ENCODE assay signal across 25 cellular contexts in the genomic region with DNA sequence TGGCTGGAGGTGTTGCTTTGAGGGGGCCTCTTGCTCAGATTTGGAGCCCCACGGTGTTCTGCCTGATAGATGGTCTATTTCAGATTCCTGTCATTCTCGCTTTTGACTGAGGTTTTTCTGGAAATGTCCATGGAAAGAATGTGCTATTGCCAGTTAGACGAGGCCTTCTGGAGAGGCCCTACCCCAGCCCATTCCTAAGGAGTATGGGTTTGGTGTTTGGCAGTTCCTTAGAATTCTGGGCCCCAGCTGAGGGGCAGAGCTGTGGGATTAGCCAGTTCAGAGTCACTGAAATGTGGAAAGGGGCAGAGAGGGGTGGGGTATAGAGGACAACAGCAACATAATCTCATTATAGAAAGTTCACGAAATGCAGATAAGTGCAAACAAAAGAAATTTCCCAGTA.
"Had no signal": no experiment of that assay in that cellular context is flagged by ENCODE, and none has a peak within 500 bp of the region (broad histone marks: within the 10 kb centered on the region; RNA-seq: fewer than 3 reads in every experiment).

No MANE protein-coding gene starts in this region.

- H3K27ac ChIP-seq: breast epithelium, colonic mucosa, dorsolateral prefrontal cortex, esophagus squamous epithelium, gastrocnemius medialis, prostate gland, tibial nerve, WERI-Rb-1 had no signal

- H3K27ac Mint-ChIP-seq: activated naive CD4-positive, alpha-beta T cell treated with anti-CD3 and anti-CD28 coated beads, Interleukin-2, amount 50 U/mL, for 24 hours; nephron progenitor cell; stimulated activated naive CD8-positive, alpha-beta T cell treated with anti-CD3 and anti-CD28 coated beads, Interleukin-15, Interleukin-2, amounts not matched to agents 100 ng/mL and 50 ng/mL, for 24 hours; T-cell had no signal

- H3K4me3 Mint-ChIP-seq: activated naive CD4-positive, alpha-beta T cell treated with anti-CD3 and anti-CD28 coated beads, Interleukin-2, amount 50 U/mL, for 24 hours; central memory CD8-positive, alpha-beta T cell; effector memory CD8-positive, alpha-beta T cell; nephron progenitor cell; stimulated activated naive CD8-positive, alpha-beta T cell treated with anti-CD3 and anti-CD28 coated beads, Interleukin-15, Interleukin-2, amounts not matched to agents 100 ng/mL and 50 ng/mL, for 24 hours; T-cell had no signal

- H3K27me3 Mint-ChIP-seq: activated naive CD4-positive, alpha-beta T cell treated with anti-CD3 and anti-CD28 coated beads, Interleukin-2, amount 50 U/mL, for 24 hours; central memory CD8-positive, alpha-beta T cell; effector memory CD8-positive, alpha-beta T cell; stimulated activated naive CD8-positive, alpha-beta T cell treated with anti-CD3 and anti-CD28 coated beads, Interleukin-15, Interleukin-2, amounts not matched to agents 100 ng/mL and 50 ng/mL, for 24 hours; T-cell had no signal

- H3K27me3 ChIP-seq: breast epithelium, colonic mucosa, dorsolateral prefrontal cortex, esophagus squamous epithelium, gastrocnemius medialis, tibial nerve had no signal

- H3K9me3 Mint-ChIP-seq: activated naive CD4-positive, alpha-beta T cell treated with anti-CD3 and anti-CD28 coated beads, Interleukin-2, amount 50 U/mL, for 24 hours; central memory CD8-positive, alpha-beta T cell; effector memory CD8-positive, alpha-beta T cell; nephron progenitor cell had no signal

- DNase-seq: activated CD4-positive, alpha-beta T cell treated with anti-CD3 and anti-CD28 coated beads, Interleukin-2, amount 50 U/mL, for 1 hour; activated CD4-positive, CD25-positive, alpha-beta regulatory T cell treated with anti-CD3 and anti-CD28 coated beads, Interleukin-2, amount 50 U/mL, for 72 hours; activated gamma-delta T cell treated with Interleukin-2 at 50 U/mL for 16 hours; activated T-cell treated with anti-CD3 and anti-CD28 coated beads, Interleukin-2, amount 50 U/mL, for 1 hour; aorta; colonic mucosa; dorsolateral prefrontal cortex; effector memory CD8-positive, alpha-beta T cell; esophagus squamous epithelium; gastrocnemius medialis; hypothalamus; left ventricle myocardium superior; mammary epithelial cell; nephron progenitor cell; occipital lobe; stimulated activated CD4-positive, alpha-beta T cell treated with anti-CD3 and anti-CD28 coated beads, Interleukin-4, amount 100 ng/mL, for 4 hours; substantia nigra; T-cell; WERI-Rb-1 had no signal

- H3K4me1 ChIP-seq: breast epithelium, colonic mucosa, prostate gland had no signal

- H3K4me3 ChIP-seq: breast epithelium, colonic mucosa, dorsolateral prefrontal cortex, esophagus squamous epithelium, gastrocnemius medialis, prostate gland, tibial nerve had no signal

- ATAC-seq: effector memory CD8-positive, alpha-beta T cell; gastrocnemius medialis; left ventricle myocardium superior; T-cell had no signal
